ENCODE assay signal across 21 cellular contexts in the genomic region with DNA sequence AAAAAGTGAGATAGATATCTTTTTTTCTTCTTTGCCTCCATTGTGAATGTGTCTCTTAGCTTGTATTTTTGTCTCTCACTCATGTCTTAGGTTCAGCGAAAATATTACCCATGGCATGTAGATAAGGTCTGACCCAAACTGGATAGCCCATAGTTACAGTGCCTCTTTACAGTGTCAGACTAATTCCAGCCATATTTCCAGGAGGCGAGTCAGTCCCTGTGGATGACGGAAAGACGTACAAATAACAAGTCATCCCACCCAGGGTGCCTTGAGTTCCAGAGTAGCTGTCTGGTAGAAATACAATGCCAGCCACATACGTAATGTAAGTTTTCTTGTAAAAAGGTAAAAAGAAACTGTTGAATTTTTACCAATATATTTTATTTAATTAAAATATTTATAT.
DNase-seq lines count a peak whose midpoint lies in the region; ATAC-seq and TF ChIP-seq lines count a peak whose summit lies in the region.
"Had no signal": no experiment of that assay in that cellular context is flagged by ENCODE, and none has a peak within 500 bp of the region (broad histone marks: within the 10 kb centered on the region; RNA-seq: fewer than 3 reads in every experiment).

No MANE protein-coding gene starts in this region.

- DNase-seq in AG04449 (ENCODE audit: low read depth, low spot score) (peak; percentile 77), NCI-H226 (peak; percentile 48), cardiac fibroblast (ENCODE audit: low read depth in 2 of 2) (peak; percentile 9 to 45), iris pigment epithelial cell (ENCODE audit: low read depth) (peak; percentile 38), NCI-H187 (lab: John Stamatoyannopoulos, UW) (no peak), GM23338 (ENCODE audit: low spot score) (no peak)
- no peak for DNase-seq in activated CD8-positive, alpha-beta T cell treated with anti-CD3 and anti-CD28 coated beads for 36 hours
- DNase-seq: 8988T; Caco-2; CD4-positive, alpha-beta T cell; GF-D8; KBM-7; NCI-H1694 treated with DMSO at 0.1 percent for 48 hours; NCI-H2107; NCI-H2227 treated with DMSO at 0.1 percent for 48 hours; NCI-H524 treated with DMSO at 0.1 percent for 48 hours; PC-9; SIG-M5 had no signal

- H3K9me3 Mint-ChIP-seq in activated CD8-positive, alpha-beta T cell treated with anti-CD3 and anti-CD28 coated beads for 36 hours, result no peaks in the 10 kb centered on the region
- H3K9me3 Mint-ChIP-seq in GM23338, result no peaks in the 10 kb centered on the region
- H3K9me3 Mint-ChIP-seq: CD4-positive, alpha-beta T cell had no signal

- H3K27ac Mint-ChIP-seq in activated CD8-positive, alpha-beta T cell treated with anti-CD3 and anti-CD28 coated beads for 36 hours, result no peak overlapping the region
- H3K27ac Mint-ChIP-seq in GM23338, result no peak overlapping the region
- H3K27ac Mint-ChIP-seq: CD4-positive, alpha-beta T cell had no signal

- 0 out of 2 replicates have a peak, but pooled peaks cover 3% of the 10 kb centered on the region for H3F3A ChIP-seq in GM23338 (replicated peaks; ENCODE audit: low read depth)

- H3K4me3 ChIP-seq in AG04449 (ENCODE audit: low read depth, low read length) (no peak overlapping the region), cardiac fibroblast (replicated peaks in 1 of 2; ENCODE audit: low read depth in 2 of 2, low read length in 2 of 2) (no peak overlapping the region), GM23338 (no peak overlapping the region)
- H3K4me3 ChIP-seq: GM12878, PC-9 had no signal

- H3K36me3 Mint-ChIP-seq in activated CD8-positive, alpha-beta T cell treated with anti-CD3 and anti-CD28 coated beads for 36 hours (ENCODE audit: low read depth), result no peaks in the 10 kb centered on the region
- no peaks in the 10 kb centered on the region for H3K36me3 Mint-ChIP-seq in GM23338 (ENCODE audit: low read depth)

- no peak for TF ChIP-seq CTCF in AG04449 (IDR thresholded peaks at IDR 0.05; ENCODE audit: insufficient read depth, low read length, missing control alignments)
- no peak for TF ChIP-seq CTCF in cardiac fibroblast (IDR thresholded peaks at IDR 0.05; ENCODE audit: low read depth, low read length)
- TF ChIP-seq CTCF in activated CD8-positive, alpha-beta T cell treated with anti-CD3 and anti-CD28 coated beads for 36 hours (IDR thresholded peaks at IDR 0.05), result no peak
- TF ChIP-seq CTCF in GM23338 (conservative IDR thresholded peaks at IDR 0.05; ENCODE audit: low read depth in 2 of 2), result no peak

- no peaks in the 10 kb centered on the region for H3K36me3 ChIP-seq in GM23338 (ENCODE audit: insufficient read depth)

- no peak for ATAC-seq in GM21723 (IDR thresholded peaks at IDR 0.05; ENCODE audit: unreplicated experiment)
- no peak for ATAC-seq in activated CD8-positive, alpha-beta T cell treated with anti-CD3 and anti-CD28 coated beads for 36 hours
- ATAC-seq in GM23338, result no peak
- ATAC-seq: GM12878 had no signal

- H3K4me3 Mint-ChIP-seq in activated CD8-positive, alpha-beta T cell treated with anti-CD3 and anti-CD28 coated beads for 36 hours, result no peak overlapping the region
- no peak overlapping the region for H3K4me3 Mint-ChIP-seq in GM23338
- H3K4me3 Mint-ChIP-seq: CD4-positive, alpha-beta T cell had no signal

- no peaks in the 10 kb centered on the region for H3K79me2 ChIP-seq in GM23338 (replicated peaks; ENCODE audit: insufficient read depth)

- H3K4me2 ChIP-seq in GM23338, result no peak overlapping the region
- H3K4me2 ChIP-seq: PC-9 had no signal

- POLR2A ChIA-PET in AG04449 (lab: Yijun Ruan, JAX), result no interaction called here
- POLR2A ChIA-PET in activated CD8-positive, alpha-beta T cell treated with anti-CD3 and anti-CD28 coated beads for 36 hours (lab: Charles Lee), result interaction anchor here (0.7 to 0.8 kb wide), 3 partner anchors 10 to 39 kb away, joined by 3 to 4 read pairs (median 3); no protein-coding TSS in a partner anchor

- peaks cover 24% of the 10 kb centered on the region for H3K4me1 ChIP-seq in GM23338 (ENCODE audit: insufficient read depth)
- H3K4me1 ChIP-seq: Caco-2 had no signal

- H2AFZ ChIP-seq in GM23338, result no peak overlapping the region
- H2AFZ ChIP-seq: PC-9 had no signal

- CTCF ChIA-PET in AG04449 (lab: Yijun Ruan, JAX), result interaction anchor here (1.1 kb wide), 1 partner anchor 113 kb away, joined by 3 read pairs; no protein-coding TSS in a partner anchor
- CTCF ChIA-PET in activated CD8-positive, alpha-beta T cell treated with anti-CD3 and anti-CD28 coated beads for 36 hours (lab: Charles Lee), result interaction anchor here (1.9 kb wide), 1 partner anchor 114 kb away, joined by 6 read pairs; no protein-coding TSS in a partner anchor

- H3K27me3 Mint-ChIP-seq in activated CD8-positive, alpha-beta T cell treated with anti-CD3 and anti-CD28 coated beads for 36 hours, result peaks cover 19% of the 10 kb centered on the region
- H3K27me3 Mint-ChIP-seq in GM23338 (ENCODE audit: insufficient read depth, low read depth, poor library complexity), result peaks cover 4% of the 10 kb centered on the region

- no peaks in the 10 kb centered on the region for H3K9me2 ChIP-seq in GM23338 (ENCODE audit: insufficient read depth)

- H4K20me1 ChIP-seq in GM23338 (replicated peaks; ENCODE audit: insufficient read depth), result no peaks in the 10 kb centered on the region

- H3K4me1 Mint-ChIP-seq in activated CD8-positive, alpha-beta T cell treated with anti-CD3 and anti-CD28 coated beads for 36 hours (ENCODE audit: low read depth), result peaks cover 16% of the 10 kb centered on the region
- peaks cover 22% of the 10 kb centered on the region for H3K4me1 Mint-ChIP-seq in GM23338

- no peak overlapping the region for H3K27ac ChIP-seq in GM23338 (ENCODE audit: low read depth)
- H3K27ac ChIP-seq: PC-9, RWPE1 had no signal

- intact Hi-C loops in activated CD8-positive, alpha-beta T cell treated with anti-CD3 and anti-CD28 coated beads for 36 hours (cut with micrococcal nuclease), result no loop called here

- H3K27me3 ChIP-seq in GM23338 (ENCODE audit: insufficient read depth), result no peaks in the 10 kb centered on the region

TF ChIP-seq in GM23338, 12 proteins besides CTCF, POLR2A, EP300 and RAD21 (continues in another document):
- TF ChIP-seq, protein P1, sequence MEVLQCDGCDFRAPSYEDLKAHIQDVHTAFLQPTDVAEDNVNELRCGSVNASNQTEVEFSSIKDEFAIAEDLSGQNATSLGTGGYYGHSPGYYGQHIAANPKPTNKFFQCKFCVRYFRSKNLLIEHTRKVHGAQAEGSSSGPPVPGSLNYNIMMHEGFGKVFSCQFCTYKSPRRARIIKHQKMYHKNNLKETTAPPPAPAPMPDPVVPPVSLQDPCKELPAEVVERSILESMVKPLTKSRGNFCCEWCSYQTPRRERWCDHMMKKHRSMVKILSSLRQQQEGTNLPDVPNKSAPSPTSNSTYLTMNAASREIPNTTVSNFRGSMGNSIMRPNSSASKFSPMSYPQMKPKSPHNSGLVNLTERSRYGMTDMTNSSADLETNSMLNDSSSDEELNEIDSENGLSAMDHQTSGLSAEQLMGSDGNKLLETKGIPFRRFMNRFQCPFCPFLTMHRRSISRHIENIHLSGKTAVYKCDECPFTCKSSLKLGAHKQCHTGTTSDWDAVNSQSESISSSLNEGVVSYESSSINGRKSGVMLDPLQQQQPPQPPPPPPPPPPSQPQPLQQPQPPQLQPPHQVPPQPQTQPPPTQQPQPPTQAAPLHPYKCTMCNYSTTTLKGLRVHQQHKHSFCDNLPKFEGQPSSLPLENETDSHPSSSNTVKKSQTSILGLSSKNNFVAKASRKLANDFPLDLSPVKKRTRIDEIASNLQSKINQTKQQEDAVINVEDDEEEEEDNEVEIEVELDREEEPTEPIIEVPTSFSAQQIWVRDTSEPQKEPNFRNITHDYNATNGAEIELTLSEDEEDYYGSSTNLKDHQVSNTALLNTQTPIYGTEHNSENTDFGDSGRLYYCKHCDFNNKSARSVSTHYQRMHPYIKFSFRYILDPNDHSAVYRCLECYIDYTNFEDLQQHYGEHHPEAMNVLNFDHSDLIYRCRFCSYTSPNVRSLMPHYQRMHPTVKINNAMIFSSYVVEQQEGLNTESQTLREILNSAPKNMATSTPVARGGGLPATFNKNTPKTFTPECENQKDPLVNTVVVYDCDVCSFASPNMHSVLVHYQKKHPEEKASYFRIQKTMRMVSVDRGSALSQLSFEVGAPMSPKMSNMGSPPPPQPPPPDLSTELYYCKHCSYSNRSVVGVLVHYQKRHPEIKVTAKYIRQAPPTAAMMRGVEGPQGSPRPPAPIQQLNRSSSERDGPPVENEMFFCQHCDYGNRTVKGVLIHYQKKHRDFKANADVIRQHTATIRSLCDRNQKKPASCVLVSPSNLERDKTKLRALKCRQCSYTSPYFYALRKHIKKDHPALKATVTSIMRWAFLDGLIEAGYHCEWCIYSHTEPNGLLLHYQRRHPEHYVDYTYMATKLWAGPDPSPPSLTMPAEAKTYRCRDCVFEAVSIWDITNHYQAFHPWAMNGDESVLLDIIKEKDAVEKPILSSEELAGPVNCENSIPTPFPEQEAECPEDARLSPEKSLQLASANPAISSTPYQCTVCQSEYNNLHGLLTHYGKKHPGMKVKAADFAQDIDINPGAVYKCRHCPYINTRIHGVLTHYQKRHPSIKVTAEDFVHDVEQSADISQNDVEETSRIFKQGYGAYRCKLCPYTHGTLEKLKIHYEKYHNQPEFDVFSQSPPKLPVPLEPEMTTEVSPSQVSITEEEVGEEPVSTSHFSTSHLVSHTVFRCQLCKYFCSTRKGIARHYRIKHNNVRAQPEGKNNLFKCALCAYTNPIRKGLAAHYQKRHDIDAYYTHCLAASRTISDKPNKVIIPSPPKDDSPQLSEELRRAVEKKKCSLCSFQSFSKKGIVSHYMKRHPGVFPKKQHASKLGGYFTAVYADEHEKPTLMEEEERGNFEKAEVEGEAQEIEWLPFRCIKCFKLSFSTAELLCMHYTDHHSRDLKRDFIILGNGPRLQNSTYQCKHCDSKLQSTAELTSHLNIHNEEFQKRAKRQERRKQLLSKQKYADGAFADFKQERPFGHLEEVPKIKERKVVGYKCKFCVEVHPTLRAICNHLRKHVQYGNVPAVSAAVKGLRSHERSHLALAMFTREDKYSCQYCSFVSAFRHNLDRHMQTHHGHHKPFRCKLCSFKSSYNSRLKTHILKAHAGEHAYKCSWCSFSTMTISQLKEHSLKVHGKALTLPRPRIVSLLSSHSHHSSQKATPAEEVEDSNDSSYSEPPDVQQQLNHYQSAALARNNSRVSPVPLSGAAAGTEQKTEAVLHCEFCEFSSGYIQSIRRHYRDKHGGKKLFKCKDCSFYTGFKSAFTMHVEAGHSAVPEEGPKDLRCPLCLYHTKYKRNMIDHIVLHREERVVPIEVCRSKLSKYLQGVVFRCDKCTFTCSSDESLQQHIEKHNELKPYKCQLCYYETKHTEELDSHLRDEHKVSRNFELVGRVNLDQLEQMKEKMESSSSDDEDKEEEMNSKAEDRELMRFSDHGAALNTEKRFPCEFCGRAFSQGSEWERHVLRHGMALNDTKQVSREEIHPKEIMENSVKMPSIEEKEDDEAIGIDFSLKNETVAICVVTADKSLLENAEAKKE (CRISPR knock-in tag; IDR thresholded peaks at IDR 0.05), result no peak

Comparison
In these comparisons a context has a peak if more than half of its experiments do, and no peak if none do; other contexts are left out.
1. DNase-seq: peak in AG04449 (single experiment), NCI-H226 (single experiment), cardiac fibroblast (2 of 2) and iris pigment epithelial cell (single experiment); none in NCI-H187 (0 of 2), activated CD8-positive, alpha-beta T cell treated with anti-CD3 and anti-CD28 coated beads for 36 hours (single experiment) and GM23338 (single experiment).